Comparison of ENCODE assay signal across 23 cellular contexts in genomic region chr21:42459583-42460215, GRCh38. TPM values are rescaled to one million over a fixed set of nuclear protein-coding genes. Genes with fewer than 3 reads are reported as not detected.
A peak's percentile ranks its signal among the peaks of the same experiment; 100 is the strongest.
DNase-seq lines count a peak whose midpoint lies in the region; ATAC-seq, FAIRE-seq and TF ChIP-seq lines count a peak whose summit lies in the region.
"Had no signal": no experiment of that assay in that cellular context is flagged by ENCODE, and none has a peak within 500 bp of the region (broad histone marks: within the 10 kb centered on the region; RNA-seq: fewer than 3 reads in every experiment).

No MANE protein-coding gene starts in this region.

- H2BK5ac ChIP-seq in H1 (ENCODE audit: low read depth, low read length): no peak overlapping the region
- no peak overlapping the region for H2BK5ac ChIP-seq in mesendoderm (ENCODE audit: low read length)

- H3K4me3 Mint-ChIP-seq in activated T-cell treated with anti-CD3 and anti-CD28 coated beads, Interleukin-2, amount 50 U/mL, for 24 hours: no peak overlapping the region
- no peak overlapping the region for H3K4me3 Mint-ChIP-seq in activated T-cell treated with anti-CD3 and anti-CD28 coated beads, Interleukin-2, amount 50 U/mL, for 4 hours
- H3K4me3 Mint-ChIP-seq: brain, immature natural killer cell had no signal

- no peak overlapping the region for H3K9ac ChIP-seq in H1 (replicated peaks in 1 of 4; ENCODE audit: extremely low read depth in 1 of 4, low read depth in 3 of 4, low read length in 3 of 4)
- no peak overlapping the region for H3K9ac ChIP-seq in mesendoderm (ENCODE audit: low read length)

- CTCF ChIA-PET in H1 (lab: Charles Lee; ENCODE audit: partially characterized antibody): interaction anchor here (1.3 kb wide), 1 partner anchor 342 kb away, joined by 3 read pairs; no protein-coding TSS in a partner anchor

- DNase-seq in activated T-cell treated with anti-CD3 and anti-CD28 coated beads, Interleukin-2, amount 50 U/mL, for 24 hours: peak; percentile 27
- no peak for DNase-seq in activated T-cell treated with anti-CD3 and anti-CD28 coated beads, Interleukin-2, amount 50 U/mL, for 4 hours
- no peak for DNase-seq in H1 (ENCODE audit: low read depth in 1 of 2, low spot score in 2 of 2)
- DNase-seq in spleen: peak; percentile 51
- DNase-seq in GM03348 (ENCODE audit: low spot score): no peak
- DNase-seq in mesendoderm: no peak
- DNase-seq: activated CD4-positive, alpha-beta T cell treated with anti-CD3 and anti-CD28 coated beads, Interleukin-2, amount 50 U/mL, for 48 hours; immature natural killer cell; NCI-H1105 treated with DMSO at 0.1 percent for 48 hours; NCI-H226; SJCRH30 had no signal

- H2BK15ac ChIP-seq in H1 (ENCODE audit: low read length) (0 out of 2 replicates have a peak overlapping the region, but pooled peaks have one; percentile 18), mesendoderm (replicated peaks; ENCODE audit: low read depth) (no peak overlapping the region)

- no peak overlapping the region for H3K4ac ChIP-seq in H1 (replicated peaks; ENCODE audit: insufficient read length, low read depth, low read length)
- H3K4ac ChIP-seq in mesendoderm (ENCODE audit: low read depth, low read length): no peak overlapping the region

- H3K4me1 ChIP-seq in H1 (replicated peaks in 1 of 4; ENCODE audit: control insufficient read depth in 3 of 4, insufficient read depth in 4 of 4, low read length in 3 of 4) (peaks cover 1 to 11% (median 9%) of the 10 kb centered on the region in 4 experiments; a peak in 5 of 7 replicates), spleen (peaks cover 3 to 59% (median 40%) of the 10 kb centered on the region in 6 donors), mesendoderm (ENCODE audit: control insufficient read depth, low read depth, low read length) (peaks cover 11% of the 10 kb centered on the region)
- H3K4me1 ChIP-seq: vagina had no signal

- H3K27me3 Mint-ChIP-seq in activated T-cell treated with anti-CD3 and anti-CD28 coated beads, Interleukin-2, amount 50 U/mL, for 24 hours: no peaks in the 10 kb centered on the region
- no peaks in the 10 kb centered on the region for H3K27me3 Mint-ChIP-seq in activated T-cell treated with anti-CD3 and anti-CD28 coated beads, Interleukin-2, amount 50 U/mL, for 4 hours (ENCODE audit: low read depth)
- H3K27me3 Mint-ChIP-seq: stimulated activated naive CD8-positive, alpha-beta T cell treated with anti-CD3 and anti-CD28 coated beads, Interleukin-15, amount 100 ng/mL, for 72 hours had no signal

- peaks cover 68% of the 10 kb centered on the region for H3K4me1 Mint-ChIP-seq in activated T-cell treated with anti-CD3 and anti-CD28 coated beads, Interleukin-2, amount 50 U/mL, for 24 hours (ENCODE audit: low read depth)
- H3K4me1 Mint-ChIP-seq in activated T-cell treated with anti-CD3 and anti-CD28 coated beads, Interleukin-2, amount 50 U/mL, for 4 hours (ENCODE audit: low read depth): peaks cover 64% of the 10 kb centered on the region

- H3K36me3 ChIP-seq in KOPT-K1 (ENCODE audit: insufficient read depth, low read length): no peaks in the 10 kb centered on the region
- H3K36me3 ChIP-seq in H1 (ENCODE audit: control insufficient read depth in 2 of 4, insufficient read depth in 4 of 4, low read length in 3 of 4): no peaks in the 10 kb centered on the region
- no peaks in the 10 kb centered on the region for H3K36me3 ChIP-seq in spleen
- H3K36me3 ChIP-seq in mesendoderm (ENCODE audit: control insufficient read depth, insufficient read depth, low read length): no peaks in the 10 kb centered on the region
- H3K36me3 ChIP-seq: SJCRH30, vagina had no signal

- no peaks in the 10 kb centered on the region for H3K9me3 Mint-ChIP-seq in activated T-cell treated with anti-CD3 and anti-CD28 coated beads, Interleukin-2, amount 50 U/mL, for 24 hours
- no peaks in the 10 kb centered on the region for H3K9me3 Mint-ChIP-seq in activated T-cell treated with anti-CD3 and anti-CD28 coated beads, Interleukin-2, amount 50 U/mL, for 4 hours
- H3K9me3 Mint-ChIP-seq: activated naive CD4-positive, alpha-beta T cell treated with anti-CD3 and anti-CD28 coated beads for 36 hours; stimulated activated naive CD8-positive, alpha-beta T cell treated with anti-CD3 and anti-CD28 coated beads, Interleukin-15, amount 100 ng/mL, for 72 hours had no signal

- no peak for FAIRE-seq in H1 (lab: Jason Lieb, UNC)
- FAIRE-seq: GM18507 had no signal

- TF ChIP-seq CTCF in H1 (IDR thresholded peaks at IDR 0.05; ENCODE audit: control extremely low read depth in 1 of 3, insufficient read depth in 1 of 3, low read depth in 1 of 3, low read length in 3 of 3) (no peak), spleen (IDR thresholded peaks at IDR 0.05 in 8 of 11, conservative IDR thresholded peaks at IDR 0.05 in 3 of 11) (no peak)

- H3K79me1 ChIP-seq in H1 (ENCODE audit: low read depth, low read length): no peaks in the 10 kb centered on the region
- no peaks in the 10 kb centered on the region for H3K79me1 ChIP-seq in mesendoderm (ENCODE audit: low read length)

- peak overlapping the region; percentile 38 for H2BK120ac ChIP-seq in H1 (replicated peaks; ENCODE audit: low read depth, low read length)
- H2BK120ac ChIP-seq in mesendoderm (ENCODE audit: low read depth, low read length): no peak overlapping the region

- H3K27ac ChIP-seq in KOPT-K1 (ENCODE audit: low read depth, low read length, poor library complexity, severe bottlenecking) (peak overlapping the region; percentile 84), H1 (ENCODE audit: low read depth, low read length) (no peak overlapping the region), spleen (peak overlapping the region in 1 of 8 donors; percentile 75), mesendoderm (ENCODE audit: low read depth, low read length) (no peak overlapping the region)
- H3K27ac ChIP-seq: SJCRH30, vagina had no signal

- no peak overlapping the region for H2BK20ac ChIP-seq in H1 (ENCODE audit: low read length)

- intact Hi-C loops in spleen (cut with DNase I; ENCODE audit: low total_unique reads): loop anchor here (10.0 kb wide), 1 partner anchor 55 kb away; the partner anchor contains the start of gene SLC37A1

- H3K4me2 ChIP-seq in H1 (ENCODE audit: insufficient read depth in 1 of 2, low read depth in 2 of 2, low read length in 2 of 2) (no peak overlapping the region), mesendoderm (ENCODE audit: low read length) (no peak overlapping the region)

- H4K5ac ChIP-seq in H1 (ENCODE audit: insufficient read length, low read depth, low read length): no peak overlapping the region
- H4K5ac ChIP-seq in mesendoderm (ENCODE audit: low read length): no peak overlapping the region

- WGBS in H1 (ENCODE audit: extremely low coverage in 1 of 2, insufficient coverage in 1 of 2, insufficient read length in 1 of 2, insufficient replicate concordance in 2 of 2, low coverage in 1 of 2, low lambda C conversion rate in 2 of 2, missing lambda C conversion rate in 1 of 2), 2 experiments: 94% methylated on average over 10 of the region's 10 CpGs; no CpG with 5 or more reads in 1 of the 2 experiments
- 74 to 87% (median 82%) methylated on average over 10 of the region's 10 CpGs for WGBS in spleen, 5 donors
- no CpG with 5 or more reads among the region's 10 CpGs for WGBS in mesendoderm (ENCODE audit: extremely low coverage, insufficient coverage, low lambda C conversion rate)

- no peak overlapping the region for H3K23ac ChIP-seq in H1 (ENCODE audit: insufficient read length)
- H3K23ac ChIP-seq in mesendoderm (ENCODE audit: low read length): no peak overlapping the region

- no peaks in the 10 kb centered on the region for H3K27me3 ChIP-seq in H1 (replicated peaks in 1 of 4; ENCODE audit: control insufficient read depth in 3 of 4, extremely low read depth in 1 of 4, insufficient read depth in 3 of 4, low read length in 3 of 4)
- H3K27me3 ChIP-seq in spleen (replicated peaks in 1 of 7): no peaks in the 10 kb centered on the region
- H3K27me3 ChIP-seq in mesendoderm (ENCODE audit: insufficient read depth, low read length, poor library complexity): no peaks in the 10 kb centered on the region
- H3K27me3 ChIP-seq: SJCRH30, vagina had no signal

- no peak overlapping the region for H3K27ac Mint-ChIP-seq in activated T-cell treated with anti-CD3 and anti-CD28 coated beads, Interleukin-2, amount 50 U/mL, for 24 hours

- H3K18ac ChIP-seq in H1 (ENCODE audit: extremely low read depth, low read length) (no peak overlapping the region), mesendoderm (ENCODE audit: low read length) (no peak overlapping the region)

- H3K23me2 ChIP-seq in H1 (ENCODE audit: low read depth, low read length): no peaks in the 10 kb centered on the region; the same call in 1 of the 2 replicates

- no peak for TF ChIP-seq RAD21 in H1 (IDR thresholded peaks at IDR 0.05 in 1 of 2, conservative IDR thresholded peaks at IDR 0.05 in 1 of 2; ENCODE audit: low read depth in 2 of 2, low read length in 2 of 2)

- H4K91ac ChIP-seq in H1 (replicated peaks; ENCODE audit: insufficient read length, low read length): no peak overlapping the region

- H2BK12ac ChIP-seq in H1 (ENCODE audit: low read depth, low read length): peak overlapping the region; percentile 14; the same call in 1 of the 2 replicates

- H3K4me3 ChIP-seq in H1 (ENCODE audit: extremely low read depth in 1 of 4, insufficient read depth in 2 of 4, low read depth in 3 of 4, low read length in 4 of 4): no peak overlapping the region
- H3K4me3 ChIP-seq in spleen: no peak overlapping the region
- H3K4me3 ChIP-seq in mesendoderm (ENCODE audit: low read length): no peak overlapping the region
- H3K4me3 ChIP-seq: lung, SJCRH30, skin epidermis, vagina had no signal

- H2AFZ ChIP-seq in H1 (ENCODE audit: low read length): no peak overlapping the region

- H3K36me3 Mint-ChIP-seq in activated T-cell treated with anti-CD3 and anti-CD28 coated beads, Interleukin-2, amount 50 U/mL, for 24 hours (ENCODE audit: low read depth): no peaks in the 10 kb centered on the region
- H3K36me3 Mint-ChIP-seq in activated T-cell treated with anti-CD3 and anti-CD28 coated beads, Interleukin-2, amount 50 U/mL, for 4 hours (ENCODE audit: insufficient read depth): no peaks in the 10 kb centered on the region
- H3K36me3 Mint-ChIP-seq: brain, immature natural killer cell had no signal

- ATAC-seq in activated T-cell treated with anti-CD3 and anti-CD28 coated beads, Interleukin-2, amount 50 U/mL, for 4 hours: no peak
- ATAC-seq in HG02623 (IDR thresholded peaks at IDR 0.05; ENCODE audit: unreplicated experiment): no peak
- ATAC-seq: esophagus mucosa had no signal

- TF ChIP-seq POLR2A in H1 (IDR thresholded peaks at IDR 0.05; ENCODE audit: control extremely low read depth in 1 of 2, low read depth in 2 of 2, low read length in 2 of 2) (no peak), spleen (IDR thresholded peaks at IDR 0.05) (no peak)

- H2AK5ac ChIP-seq in H1 (ENCODE audit: low read depth, low read length): no peak overlapping the region
- no peak overlapping the region for H2AK5ac ChIP-seq in mesendoderm (ENCODE audit: low read length)

- H4K8ac ChIP-seq in H1 (ENCODE audit: extremely low read depth, insufficient read depth, low read length): no peak overlapping the region
- no peak overlapping the region for H4K8ac ChIP-seq in mesendoderm (ENCODE audit: low read depth, low read length)

- no peak overlapping the region for H3K14ac ChIP-seq in H1 (ENCODE audit: insufficient read length)

- POLR2A ChIA-PET in H1 (lab: Charles Lee; ENCODE audit: partially characterized antibody): no interaction called here

- H3K79me2 ChIP-seq in H1 (ENCODE audit: control insufficient read depth in 1 of 2, insufficient read depth in 2 of 2, low read length in 2 of 2) (no peaks in the 10 kb centered on the region), mesendoderm (ENCODE audit: control insufficient read depth, insufficient read depth, low read length) (no peaks in the 10 kb centered on the region)

- TF ChIP-seq EP300 in H1 (IDR thresholded peaks at IDR 0.05; ENCODE audit: borderline replicate concordance in 1 of 2, low read depth in 2 of 2, low read length in 2 of 2): no peak

- H3K56ac ChIP-seq in H1 (replicated peaks; ENCODE audit: insufficient read length, low read depth, low read length) (no peak overlapping the region), mesendoderm (ENCODE audit: low read length) (no peak overlapping the region)

- H3K9me3 ChIP-seq in KOPT-K1 (ENCODE audit: insufficient read depth, low read length, poor library complexity, severe bottlenecking) (peaks cover 6% of the 10 kb centered on the region), H1 (ENCODE audit: insufficient read depth in 2 of 2, low read depth in 1 of 2, low read length in 1 of 2) (peaks cover 2 to 3% of the 10 kb centered on the region in 2 experiments; a peak in 2 of 4 replicates), spleen (no peaks in the 10 kb centered on the region)
- H3K9me3 ChIP-seq: SJCRH30, vagina had no signal

- no peaks in the 10 kb centered on the region for H4K20me1 ChIP-seq in H1 (replicated peaks in 1 of 2; ENCODE audit: control insufficient read depth in 1 of 2, insufficient read depth in 2 of 2, low read length in 2 of 2)

RNA-seq across cellular contexts. Expression of gene RSPH1, which starts 36.3 kb away (rescaled TPM):
- total RNA-seq in activated T-cell treated with anti-CD3 and anti-CD28 coated beads, Interleukin-2, amount 50 U/mL, for 4 hours: not detected
- total RNA-seq in H1 (2021; fragmentation: NEBNext Ultra II Directional; extraction: Animal tissue kit (Norgen Biotek cat#: 25700)): 0.36 TPM in 1 of 2 replicates, not detected in the other
- polyA plus RNA-seq in H1 (2011; rRNA removed) (0.08 and 0.24 TPM in 2 replicates), spleen (under 1 TPM; 0.10 to 0.35 (median 0.26) TPM)
- polyA plus RNA-seq in H1 (2011; cell fraction: cytosol; rRNA removed): 0.39 TPM
- polyA plus RNA-seq in H1 (2011; cell fraction: nucleus; rRNA removed): 0.23 TPM
- polyA plus RNA-seq in H1 (2012, experiment 1 of 2): 0.37 to 0.63 TPM (median 0.46 TPM) in 4 replicates
- 0.33 TPM for polyA plus RNA-seq in H1 (2012, experiment 2 of 2)
- 0.34 TPM for polyA plus RNA-seq in H1 (2013, experiment 1 of 2)
- 0.42 TPM for polyA plus RNA-seq in H1 (2013, experiment 2 of 2)
- 0.17 TPM in 1 of 2 replicates, not detected in the other for polyA minus RNA-seq in H1 (2011; rRNA and poly(A)+ RNA removed)
- not detected for polyA minus RNA-seq in H1 (2011; cell fraction: cytosol; rRNA and poly(A)+ RNA removed)
- polyA minus RNA-seq in H1 (2011; cell fraction: nucleus; rRNA and poly(A)+ RNA removed): 0.30 TPM
- total RNA-seq in spleen: under 1 TPM in 2 of 7 donors, not detected in 5; 0.25 to 0.33 TPM
- polyA plus RNA-seq in mesendoderm (2013, experiment 1 of 2): 0.27 TPM
- polyA plus RNA-seq in mesendoderm (2013, experiment 2 of 2): 0.25 TPM
- total RNA-seq: dermis microvascular lymphatic vessel endothelial cell, glomerular endothelial cell, SJCRH30, vagina had no signal

RNA-seq across cellular contexts. Expression of gene SLC37A1, which starts 54.0 kb away (rescaled TPM):
- 10 to 100 TPM; 16.3 to 22.1 (median 20.2) TPM for total RNA-seq in activated T-cell treated with anti-CD3 and anti-CD28 coated beads, Interleukin-2, amount 50 U/mL, for 4 hours
- total RNA-seq in H1 (2021; fragmentation: NEBNext Ultra II Directional; extraction: Animal tissue kit (Norgen Biotek cat#: 25700)): 23.7 and 30.9 TPM in 2 replicates
- polyA plus RNA-seq in H1 (2011; rRNA removed) (15.6 and 21.8 TPM in 2 replicates), spleen (10 to 100 TPM in 1 of 3 donors, 1 to 10 TPM in 2; 6.9 to 12.0 (median 9.5) TPM)
- 17.7 TPM for polyA plus RNA-seq in H1 (2011; cell fraction: cytosol; rRNA removed)
- polyA plus RNA-seq in H1 (2011; cell fraction: nucleus; rRNA removed): 45.7 TPM
- 18.7 to 35.5 TPM (median 31.5 TPM) in 4 replicates for polyA plus RNA-seq in H1 (2012, experiment 1 of 2)
- 20.3 TPM for polyA plus RNA-seq in H1 (2012, experiment 2 of 2)
- 29.6 TPM for polyA plus RNA-seq in H1 (2013, experiment 1 of 2)
- polyA plus RNA-seq in H1 (2013, experiment 2 of 2): 31.0 TPM
- 23.3 and 27.0 TPM in 2 replicates for polyA minus RNA-seq in H1 (2011; rRNA and poly(A)+ RNA removed)
- polyA minus RNA-seq in H1 (2011; cell fraction: cytosol; rRNA and poly(A)+ RNA removed): 21.7 TPM
- 33.3 TPM for polyA minus RNA-seq in H1 (2011; cell fraction: nucleus; rRNA and poly(A)+ RNA removed)
- total RNA-seq in spleen: 10 to 100 TPM; 20.9 to 31.4 (median 24.5) TPM
- 15.0 TPM for polyA plus RNA-seq in mesendoderm (2013, experiment 1 of 2)
- 16.0 TPM for polyA plus RNA-seq in mesendoderm (2013, experiment 2 of 2)
- total RNA-seq: SJCRH30 had no signal

RNA-seq across cellular contexts. Expression of gene UBASH3A, which starts 56.0 kb away (rescaled TPM):
- 10 to 100 TPM in 2 of 3 donors, 1 to 10 TPM in 1; 8.8 to 13.7 (median 11.3) TPM for total RNA-seq in activated T-cell treated with anti-CD3 and anti-CD28 coated beads, Interleukin-2, amount 50 U/mL, for 4 hours
- not detected in 2 replicates for total RNA-seq in H1 (2021; fragmentation: NEBNext Ultra II Directional; extraction: Animal tissue kit (Norgen Biotek cat#: 25700))
- polyA plus RNA-seq in H1 (2011; rRNA removed) (not detected in 2 replicates), spleen (1 to 10 TPM; 2.6 to 4.2 (median 3.3) TPM)
- not detected for polyA plus RNA-seq in H1 (2011; cell fraction: cytosol; rRNA removed)
- not detected for polyA plus RNA-seq in H1 (2011; cell fraction: nucleus; rRNA removed)
- not detected in 4 replicates for polyA plus RNA-seq in H1 (2012, experiment 1 of 2)
- not detected for polyA plus RNA-seq in H1 (2012, experiment 2 of 2)
- polyA plus RNA-seq in H1 (2013, experiment 1 of 2): not detected
- not detected for polyA plus RNA-seq in H1 (2013, experiment 2 of 2)
- 0.19 TPM in 1 of 2 replicates, not detected in the other for polyA minus RNA-seq in H1 (2011; rRNA and poly(A)+ RNA removed)
- polyA minus RNA-seq in H1 (2011; cell fraction: cytosol; rRNA and poly(A)+ RNA removed): not detected
- not detected for polyA minus RNA-seq in H1 (2011; cell fraction: nucleus; rRNA and poly(A)+ RNA removed)
- 10 to 100 TPM in 5 of 7 donors, 1 to 10 TPM in 2; 7.2 to 16.3 (median 11.4) TPM for total RNA-seq in spleen
- polyA plus RNA-seq in mesendoderm (2013, experiment 1 of 2): not detected
- not detected for polyA plus RNA-seq in mesendoderm (2013, experiment 2 of 2)
- total RNA-seq: dermis microvascular lymphatic vessel endothelial cell, glomerular endothelial cell, SJCRH30 had no signal

Comparison
In these comparisons a context has a peak if more than half of its experiments do, and no peak if none do; other contexts are left out.
1. DNase-seq: peak in activated T-cell treated with anti-CD3 and anti-CD28 coated beads, Interleukin-2, amount 50 U/mL, for 24 hours (single experiment) and spleen (single experiment); none in activated T-cell treated with anti-CD3 and anti-CD28 coated beads, Interleukin-2, amount 50 U/mL, for 4 hours (single experiment), H1 (0 of 2), GM03348 (single experiment) and mesendoderm (single experiment).